ENCODE assay signal across 9 cellular contexts in genomic region chr13:50224534-50224933, GRCh38.
DNase-seq lines count a peak whose midpoint lies in the region; ATAC-seq, FAIRE-seq and TF ChIP-seq lines count a peak whose summit lies in the region.
"Had no signal": no experiment of that assay in that cellular context is flagged by ENCODE, and none has a peak within 500 bp of the region (broad histone marks: within the 10 kb centered on the region; RNA-seq: fewer than 3 reads in every experiment).

No MANE protein-coding gene starts in this region.

- no peak overlapping the region for H2AFZ ChIP-seq in mammary epithelial cell (ENCODE audit: low read depth, low read length)

- DNase-seq in GM12891 (ENCODE audit: insufficient read length, low spot score) (no peak), mammary epithelial cell (peak; percentile 95), COLO829 (ENCODE audit: low spot score) (no peak), NCI-H1694 treated with DMSO at 0.1 percent for 48 hours (lab: John Stamatoyannopoulos, UW) (no peak), hippocampal formation (lab: John Stamatoyannopoulos, UW) (no peak), mesothelial cell of epicardium (ENCODE audit: low spot score in 2 of 2, unreplicated experiment in 2 of 2) (no peak)

- in situ Hi-C loops in mammary epithelial cell (cut with MboI; ENCODE audit: low sequenced_read_pairs in 2 of 2), result no loop called here

- CTCF ChIA-PET in mammary epithelial cell (lab: Charles Lee; ENCODE audit: low non-redundant PET), result interaction anchor here (0.6 kb wide), 1 partner anchor 94 kb away, joined by 3 read pairs; no protein-coding TSS in a partner anchor

- TF ChIP-seq CTCF in mammary epithelial cell (conservative IDR thresholded peaks at IDR 0.05 in 1 of 2, IDR thresholded peaks at IDR 0.05 in 1 of 2; ENCODE audit: extremely low read depth in 1 of 2, insufficient read depth in 1 of 2, low read depth in 1 of 2, low read length in 2 of 2) (no peak), mesothelial cell of epicardium (IDR thresholded peaks at IDR 0.05; ENCODE audit: unreplicated experiment) (no peak)

- no peaks in the 10 kb centered on the region for H3K9me3 Mint-ChIP-seq in mesothelial cell of epicardium

- no peak overlapping the region for H3K9ac ChIP-seq in mammary epithelial cell (ENCODE audit: insufficient read depth, low read length)

- peaks cover 27% of the 10 kb centered on the region for H3K4me1 ChIP-seq in mammary epithelial cell (ENCODE audit: insufficient read depth, low read length)

- peaks cover 23% of the 10 kb centered on the region for H3K4me1 Mint-ChIP-seq in mesothelial cell of epicardium

- ATAC-seq in GM19468 (IDR thresholded peaks at IDR 0.05; ENCODE audit: extremely low read depth, unreplicated experiment) (peak; percentile 41), HG03342 (IDR thresholded peaks at IDR 0.05; ENCODE audit: unreplicated experiment) (peak; percentile 67)

- dilution Hi-C loops in mammary epithelial cell (cut with HindIII; ENCODE audit: low sequenced_read_pairs), result no loop called here

- H3K4me3 ChIP-seq in mammary epithelial cell (replicated peaks in 1 of 3; ENCODE audit: insufficient read depth in 1 of 3, low read depth in 2 of 3, low read length in 3 of 3), result no peak overlapping the region
- H3K4me3 ChIP-seq: skin epidermis had no signal

- no peak for TF ChIP-seq POLR2A in GM12891 (IDR thresholded peaks at IDR 0.05; ENCODE audit: low read depth, low read length)

- no peaks in the 10 kb centered on the region for H3K36me3 ChIP-seq in mammary epithelial cell (ENCODE audit: insufficient read depth, low read length)

- H3K27ac Mint-ChIP-seq in mesothelial cell of epicardium, result no peak overlapping the region

- H3K27ac ChIP-seq in mammary epithelial cell (ENCODE audit: insufficient read depth, low read depth, low read length), result peak overlapping the region; percentile 42
- H3K27ac ChIP-seq: skin epidermis had no signal

- no peaks in the 10 kb centered on the region for H4K20me1 ChIP-seq in mammary epithelial cell (ENCODE audit: insufficient read depth, low read length)

- H3K27me3 Mint-ChIP-seq in mesothelial cell of epicardium (ENCODE audit: low read depth), result no peaks in the 10 kb centered on the region

- no peaks in the 10 kb centered on the region for H3K27me3 ChIP-seq in mammary epithelial cell (ENCODE audit: insufficient read depth, low read length)

- BruUV-seq in mammary epithelial cell (replicated peaks; lab: Mats Ljungman, UMichigan), result no TSS peak

- no peaks in the 10 kb centered on the region for H3K79me2 ChIP-seq in mammary epithelial cell (ENCODE audit: insufficient read depth, low read length)

- peaks cover 3% of the 10 kb centered on the region for H3K9me3 ChIP-seq in mammary epithelial cell (replicated peaks; ENCODE audit: insufficient read depth, low read length)

- FAIRE-seq in GM12891 (lab: Jason Lieb, UNC), result peak; percentile 81

- 51% methylated on average over 4 of the region's 4 CpGs for WGBS in mammary epithelial cell (ENCODE audit: low coverage, missing lambda C conversion rate)

- H3K4me2 ChIP-seq in mammary epithelial cell (ENCODE audit: insufficient read depth, low read depth, low read length), result peak overlapping the region; percentile 18

- intact Hi-C loops in mammary epithelial cell (cut with micrococcal nuclease), result no loop called here

- no peaks in the 10 kb centered on the region for H3K36me3 Mint-ChIP-seq in mesothelial cell of epicardium

- no peak overlapping the region for H3K4me3 Mint-ChIP-seq in mesothelial cell of epicardium

TF ChIP-seq in GM12891, 5 proteins besides CTCF, POLR2A, EP300 and RAD21:
- TF ChIP-seq POU2F2 (IDR thresholded peaks at IDR 0.05; ENCODE audit: low read depth, low read length) (peak; percentile 78; the same call in 1 of the 2 replicates), SPI1 (IDR thresholded peaks at IDR 0.05; ENCODE audit: low read depth, low read length) (no peak)
